In genomic region chr20:3576363-3576762, GRCh38 we compare ENCODE assay signal across 20 cellular contexts.
DNase-seq lines count a peak whose midpoint lies in the region; ATAC-seq, FAIRE-seq and TF ChIP-seq lines count a peak whose summit lies in the region.
"Had no signal": no experiment of that assay in that cellular context is flagged by ENCODE, and none has a peak within 500 bp of the region (broad histone marks: within the 10 kb centered on the region; RNA-seq: fewer than 3 reads in every experiment).

No MANE protein-coding gene starts in this region.

- no peaks in the 10 kb centered on the region for H3K9me1 ChIP-seq in K562 (ENCODE audit: control insufficient read depth, insufficient read depth, low read length)

- BruUV-seq in HepG2 (replicated peaks; lab: Mats Ljungman, UMichigan) (no TSS peak), K562 (replicated peaks; lab: Mats Ljungman, UMichigan) (no TSS peak)

- H3K4me2 ChIP-seq in HepG2 (ENCODE audit: low read depth, low read length), result no peak overlapping the region
- H3K4me2 ChIP-seq in K562 (ENCODE audit: insufficient read depth, low read length), result no peak overlapping the region

- H4K20me1 ChIP-seq in HepG2 (ENCODE audit: insufficient read depth, low read length), result no peaks in the 10 kb centered on the region
- no peaks in the 10 kb centered on the region for H4K20me1 ChIP-seq in K562 (replicated peaks; ENCODE audit: control insufficient read depth, insufficient read depth, low read length)

- H2AFZ ChIP-seq in HepG2 (ENCODE audit: low read length) (no peak overlapping the region), K562 (ENCODE audit: low read depth, low read length) (no peak overlapping the region)

- TF ChIP-seq RAD21 in HepG2 (CRISPR knock-in tag; IDR thresholded peaks at IDR 0.05) (no peak), K562 (CRISPR knock-in tag; conservative IDR thresholded peaks at IDR 0.05 in 1 of 2, IDR thresholded peaks at IDR 0.05 in 1 of 2) (no peak)

- H3K79me2 ChIP-seq in HepG2 (ENCODE audit: insufficient read depth, low read length) (no peaks in the 10 kb centered on the region), K562 (ENCODE audit: control insufficient read depth, insufficient read depth, low read length) (no peaks in the 10 kb centered on the region)

- intact Hi-C loops in HepG2 (cut with micrococcal nuclease; ENCODE audit: unreplicated experiment) (no loop called here), right lobe of liver (cut with DNase I) (no loop called here), K562 (cut with micrococcal nuclease) (no loop called here), gastrocnemius medialis (cut with DNase I; ENCODE audit: low total_unique reads) (no loop called here)

- H3K4me1 ChIP-seq in HepG2 (ENCODE audit: insufficient read depth, low read length) (no peaks in the 10 kb centered on the region), right lobe of liver (no peaks in the 10 kb centered on the region), K562 (replicated peaks in 1 of 2; ENCODE audit: control insufficient read depth in 2 of 2, insufficient read depth in 2 of 2, low read length in 2 of 2) (no peaks in the 10 kb centered on the region), gastrocnemius medialis (no peaks in the 10 kb centered on the region)
- H3K4me1 ChIP-seq: Caco-2 had no signal

- peaks cover 40 to 71% of the 10 kb centered on the region in 2 experiments for H3K36me3 ChIP-seq in HepG2 (replicated peaks in 1 of 2; ENCODE audit: control insufficient read depth in 1 of 2, insufficient read depth in 2 of 2, low read length in 2 of 2)
- peaks cover 6 to 66% (median 36%) of the 10 kb centered on the region in 4 donors for H3K36me3 ChIP-seq in right lobe of liver
- peaks cover 13% of the 10 kb centered on the region; the same call in 1 of the 3 replicates for H3K36me3 ChIP-seq in K562 (ENCODE audit: control insufficient read depth, insufficient read depth, low read length)
- peaks cover 0 to 52% of the 10 kb centered on the region in 2 donors for H3K36me3 ChIP-seq in gastrocnemius medialis

- H3K9ac ChIP-seq in HepG2 (ENCODE audit: insufficient read depth, low read depth, low read length), result no peak overlapping the region
- H3K9ac ChIP-seq in K562 (ENCODE audit: insufficient read depth in 1 of 2, low read depth in 2 of 2, low read length in 2 of 2), result no peak overlapping the region
- H3K9ac ChIP-seq: BLaER1 treated with 17β-estradiol and CSF1 and Interleukin-3, amounts not matched to agents 10 nM and 100 nM had no signal

- CTCF ChIA-PET in HepG2 (lab: Yijun Ruan, JAX; ENCODE audit: low intra/inter-chr PET ratio, low total read pairs), result no interaction called here
- CTCF ChIA-PET in K562 (lab: Yijun Ruan, JAX; ENCODE audit: low intra/inter-chr PET ratio), result no interaction called here

- no peak overlapping the region for H3K4me3 ChIP-seq in HepG2 (replicated peaks in 1 of 3; ENCODE audit: insufficient read depth in 1 of 3, low read depth in 2 of 3, low read length in 3 of 3)
- H3K4me3 ChIP-seq in right lobe of liver, result no peak overlapping the region
- no peak overlapping the region for H3K4me3 ChIP-seq in K562
- no peak overlapping the region for H3K4me3 ChIP-seq in gastrocnemius medialis
- H3K4me3 ChIP-seq: BLaER1 treated with 17β-estradiol and CSF1 and Interleukin-3, amounts not matched to agents 10 nM and 100 nM; GM12878 had no signal

- FAIRE-seq in HepG2 (lab: Jason Lieb, UNC) (no peak), K562 (lab: Jason Lieb, UNC) (no peak)
- FAIRE-seq: A204.1, D721Med, G401.6, GM12878, GM12892, GM18507 had no signal

- ATAC-seq in HepG2 (no peak), right lobe of liver (no peak), K562 (no peak), gastrocnemius medialis (no peak)
- ATAC-seq: CD8-positive, alpha-beta T cell; GM12878 had no signal

- no peak overlapping the region for H3K27ac ChIP-seq in HepG2 (ENCODE audit: extremely low read length, insufficient read depth, low read length)
- H3K27ac ChIP-seq in right lobe of liver, result no peak overlapping the region
- H3K27ac ChIP-seq in K562 (ENCODE audit: extremely low read depth, low read depth, low read length), result no peak overlapping the region
- no peak overlapping the region for H3K27ac ChIP-seq in gastrocnemius medialis
- H3K27ac ChIP-seq: BLaER1 treated with 17β-estradiol and CSF1 and Interleukin-3, amounts not matched to agents 10 nM and 100 nM; C4-2B had no signal

- TF ChIP-seq POLR2A in HepG2 (IDR thresholded peaks at IDR 0.05; ENCODE audit: insufficient read depth in 1 of 2, low read depth in 2 of 2, low read length in 2 of 2), result no peak
- no peak for TF ChIP-seq POLR2A in right lobe of liver (IDR thresholded peaks at IDR 0.05)
- no peak for TF ChIP-seq POLR2A in K562 (conservative IDR thresholded peaks at IDR 0.05)
- TF ChIP-seq POLR2A in gastrocnemius medialis (IDR thresholded peaks at IDR 0.05), result no peak

- TF ChIP-seq CTCF in HepG2 (CRISPR knock-in tag; IDR thresholded peaks at IDR 0.05), result no peak
- no peak for TF ChIP-seq CTCF in right lobe of liver (IDR thresholded peaks at IDR 0.05)
- no peak for TF ChIP-seq CTCF in K562 (IDR thresholded peaks at IDR 0.05 in 2 of 3, conservative IDR thresholded peaks at IDR 0.05 in 1 of 3; ENCODE audit: insufficient read depth in 2 of 3, low read depth in 1 of 3, low read length in 3 of 3)
- no peak for TF ChIP-seq CTCF in gastrocnemius medialis (IDR thresholded peaks at IDR 0.05 in 4 of 5, conservative IDR thresholded peaks at IDR 0.05 in 1 of 5)

- H3K9me3 ChIP-seq in HepG2 (ENCODE audit: low read length) (no peaks in the 10 kb centered on the region), right lobe of liver (no peaks in the 10 kb centered on the region), K562 (replicated peaks; ENCODE audit: control insufficient read depth, insufficient read depth, low read depth, low read length) (no peaks in the 10 kb centered on the region), gastrocnemius medialis (no peaks in the 10 kb centered on the region)
- H3K9me3 ChIP-seq: BLaER1 treated with 17β-estradiol and CSF1 and Interleukin-3, amounts not matched to agents 10 nM and 100 nM; Caco-2 had no signal

- no peak for DNase-seq in HepG2 (ENCODE audit: low spot score)
- DNase-seq in right lobe of liver, result no peak
- DNase-seq in K562 (ENCODE audit: extremely low read depth in 1 of 4, low spot score in 3 of 4), result no peak
- no peak for DNase-seq in gastrocnemius medialis
- DNase-seq in stimulated activated naive CD4-positive, alpha-beta T cell (lab: John Stamatoyannopoulos, UW), result no peak
- DNase-seq: 8988T; AML-193; Caco-2; Calu3; CD4-positive, alpha-beta T cell; CD8-positive, alpha-beta T cell; DMS79 treated with DMSO at 0.1 percent for 48 hours had no signal

- H3K27me3 ChIP-seq in HepG2 (ENCODE audit: control insufficient read depth in 1 of 2, insufficient read depth in 2 of 2, low read length in 2 of 2), result no peaks in the 10 kb centered on the region
- H3K27me3 ChIP-seq in right lobe of liver, result no peaks in the 10 kb centered on the region
- H3K27me3 ChIP-seq in K562 (ENCODE audit: control insufficient read depth in 2 of 2, insufficient read depth in 2 of 2, low read length in 2 of 2), result no peaks in the 10 kb centered on the region
- no peaks in the 10 kb centered on the region for H3K27me3 ChIP-seq in gastrocnemius medialis
- H3K27me3 ChIP-seq: BLaER1 treated with 17β-estradiol and CSF1 and Interleukin-3, amounts not matched to agents 10 nM and 100 nM had no signal

- no peak for TF ChIP-seq EP300 in HepG2 (IDR thresholded peaks at IDR 0.05; ENCODE audit: low read depth in 2 of 2, low read length in 2 of 2)
- no peak for TF ChIP-seq EP300 in HepG2 (CRISPR knock-in tag; IDR thresholded peaks at IDR 0.05; ENCODE audit: borderline replicate concordance)
- no peak for TF ChIP-seq EP300 in K562 (IDR thresholded peaks at IDR 0.05; ENCODE audit: low read length)

- POLR2A ChIA-PET in HepG2 (lab: Yijun Ruan, JAX) (no interaction called here), K562 (lab: Yijun Ruan, JAX) (no interaction called here)

- in situ Hi-C loops in HepG2 (cut with HindIII; ENCODE audit: extremely low pct_ligation_motif_present, low pct_unique_long_range_greater_than_20kb) (no loop called here), K562 (cut with MboI) (no loop called here), gastrocnemius medialis (cut with MboI; ENCODE audit: low sequenced_read_pairs in 4 of 4) (no loop called here)

TF ChIP-seq in HepG2, 621 proteins besides CTCF, POLR2A, EP300 and RAD21:
- TF ChIP-seq ESRRA (CRISPR knock-in tag; IDR thresholded peaks at IDR 0.05; ENCODE audit: low read depth), result no peak
- TF ChIP-seq ZNF629 (CRISPR knock-in tag; conservative IDR thresholded peaks at IDR 0.05), result peak; percentile 91
- TF ChIP-seq ADNP (CRISPR knock-in tag; IDR thresholded peaks at IDR 0.05), result no peak
- no peak for TF ChIP-seq ZNF567 (CRISPR knock-in tag; IDR thresholded peaks at IDR 0.05; ENCODE audit: borderline replicate concordance)
- no peak for TF ChIP-seq SRSF4 (IDR thresholded peaks at IDR 0.05; ENCODE audit: low read depth, low read length, poor library complexity, severe bottlenecking)

TF ChIP-seq in K562, 482 proteins besides CTCF, POLR2A, EP300 and RAD21 (continues in another document):
- no peak for TF ChIP-seq BMI1 (IDR thresholded peaks at IDR 0.05; ENCODE audit: low read length)
- no peak for TF ChIP-seq TEAD4 (IDR thresholded peaks at IDR 0.05; ENCODE audit: low read length)
- no peak for TF ChIP-seq TEAD4 (CRISPR knock-in tag; IDR thresholded peaks at IDR 0.05; ENCODE audit: borderline replicate concordance)
- TF ChIP-seq BCLAF1 (IDR thresholded peaks at IDR 0.05; ENCODE audit: borderline replicate concordance in 1 of 2, control insufficient read depth in 1 of 2, low read depth in 2 of 2, low read length in 1 of 2), result no peak
- TF ChIP-seq ZNF263 (CRISPR knock-in tag; IDR thresholded peaks at IDR 0.05; ENCODE audit: borderline replicate concordance), result no peak
